Comparison of ENCODE assay signal across 27 cellular contexts in the genomic region with DNA sequence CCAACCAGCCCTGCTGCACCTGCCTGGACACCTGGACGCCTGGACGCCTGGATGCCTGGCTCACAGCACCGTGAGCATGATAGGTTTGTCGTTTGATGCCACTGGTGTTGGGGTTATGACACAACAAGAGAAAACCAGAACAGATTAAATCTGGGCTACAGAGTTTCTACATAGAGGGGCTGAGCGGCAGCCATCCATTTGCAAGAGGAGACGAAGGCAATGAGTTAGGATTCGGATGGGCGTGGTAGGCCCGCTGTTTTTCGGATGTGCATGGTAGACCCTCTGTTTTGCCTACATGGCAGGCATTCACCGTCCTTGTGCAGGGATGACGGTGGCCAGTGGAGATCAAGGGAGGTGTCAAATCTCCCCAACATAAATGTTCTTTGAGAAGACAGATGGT.
"Had no signal": no experiment of that assay in that cellular context is flagged by ENCODE, and none has a peak within 500 bp of the region (broad histone marks: within the 10 kb centered on the region; RNA-seq: fewer than 3 reads in every experiment).

No MANE protein-coding gene starts in this region.

- H3K36me3 Mint-ChIP-seq: stimulated activated effector memory CD8-positive, alpha-beta T cell treated with anti-CD3 and anti-CD28 coated beads, Interleukin-12 subunit alpha, Interleukin-12 subunit beta, amount 100 ng/mL, for 72 hours; type B pancreatic cell had no signal

- H3K4me3 ChIP-seq: stomach, suprapubic skin, testis, thoracic aorta, thyroid gland, tibial artery, tibial nerve, transverse colon, upper lobe of left lung, upper lobe of right lung, uterus had no signal

- H3K9me3 Mint-ChIP-seq: stimulated activated effector memory CD8-positive, alpha-beta T cell treated with anti-CD3 and anti-CD28 coated beads, Interleukin-12 subunit alpha, Interleukin-12 subunit beta, amount 100 ng/mL, for 72 hours; type B pancreatic cell had no signal

- H3K9me3 ChIP-seq: stomach, testis, thoracic aorta, thyroid gland, tibial nerve, transverse colon, upper lobe of left lung, upper lobe of right lung, uterus had no signal

- H3K4me1 Mint-ChIP-seq: stimulated activated effector memory CD8-positive, alpha-beta T cell treated with anti-CD3 and anti-CD28 coated beads, Interleukin-12 subunit alpha, Interleukin-12 subunit beta, amount 100 ng/mL, for 72 hours; stimulated activated memory B cell treated with anti-CD40 and anti-IgM and Interleukin-4, amounts not matched to agents 10 μg/mL and 1 μg/mL and 100 μg/mL, for 72 hours; stimulated activated naive B cell treated with anti-CD40 and anti-IgM and Interleukin-4, amounts not matched to agents 10 μg/mL and 1 μg/mL and 100 μg/mL, for 72 hours; stimulated activated naive CD8-positive, alpha-beta T cell treated with anti-CD3 and anti-CD28 coated beads, Interleukin-15, amount 100 ng/mL, for 72 hours had no signal

- ATAC-seq: stimulated activated effector memory CD8-positive, alpha-beta T cell treated with anti-CD3 and anti-CD28 coated beads, Interleukin-12 subunit alpha, Interleukin-12 subunit beta, amount 100 ng/mL, for 72 hours; stimulated activated memory B cell treated with anti-CD40 and anti-IgM and Interleukin-4, amounts not matched to agents 10 μg/mL and 1 μg/mL and 100 μg/mL, for 72 hours; stimulated activated naive B cell treated with anti-CD40 and anti-IgM and Interleukin-4, amounts not matched to agents 10 μg/mL and 1 μg/mL and 100 μg/mL, for 72 hours; stimulated activated naive CD8-positive, alpha-beta T cell treated with anti-CD3 and anti-CD28 coated beads, Interleukin-15, amount 100 ng/mL, for 72 hours; stimulated activated naive CD8-positive, alpha-beta T cell treated with anti-CD3 and anti-CD28 coated beads, Interleukin-15, Interleukin-2, amounts not matched to agents 100 U/mL and 50 U/mL, for 24 hours had no signal

- H3K4me3 Mint-ChIP-seq: stimulated activated effector memory CD8-positive, alpha-beta T cell treated with anti-CD3 and anti-CD28 coated beads, Interleukin-12 subunit alpha, Interleukin-12 subunit beta, amount 100 ng/mL, for 72 hours; stimulated activated memory B cell treated with anti-CD40 and anti-IgM and Interleukin-4, amounts not matched to agents 10 μg/mL and 1 μg/mL and 100 μg/mL, for 72 hours; stimulated activated naive B cell treated with anti-CD40 and anti-IgM and Interleukin-4, amounts not matched to agents 10 μg/mL and 1 μg/mL and 100 μg/mL, for 72 hours; stimulated activated naive CD8-positive, alpha-beta T cell treated with anti-CD3 and anti-CD28 coated beads, Interleukin-15, amount 100 ng/mL, for 72 hours; stimulated activated naive CD8-positive, alpha-beta T cell treated with anti-CD3 and anti-CD28 coated beads, Interleukin-15, Interleukin-2, amounts not matched to agents 100 ng/mL and 50 ng/mL, for 24 hours; type B pancreatic cell had no signal

- H3K27ac Mint-ChIP-seq: stimulated activated effector memory CD8-positive, alpha-beta T cell treated with anti-CD3 and anti-CD28 coated beads, Interleukin-12 subunit alpha, Interleukin-12 subunit beta, amount 100 ng/mL, for 72 hours; stimulated activated memory B cell treated with anti-CD40 and anti-IgM and Interleukin-4, amounts not matched to agents 10 μg/mL and 1 μg/mL and 100 μg/mL, for 72 hours; stimulated activated naive B cell treated with anti-CD40 and anti-IgM and Interleukin-4, amounts not matched to agents 10 μg/mL and 1 μg/mL and 100 μg/mL, for 72 hours; stimulated activated naive CD8-positive, alpha-beta T cell treated with anti-CD3 and anti-CD28 coated beads, Interleukin-15, amount 100 ng/mL, for 72 hours; stimulated activated naive CD8-positive, alpha-beta T cell treated with anti-CD3 and anti-CD28 coated beads, Interleukin-15, Interleukin-2, amounts not matched to agents 100 ng/mL and 50 ng/mL, for 24 hours; type B pancreatic cell had no signal

- H3K27me3 ChIP-seq: stomach, suprapubic skin, testis, thyroid gland, tibial artery, tibial nerve, transverse colon, upper lobe of left lung, upper lobe of right lung, uterus had no signal

- H3K4me1 ChIP-seq: stomach, suprapubic skin, testis, thyroid gland, tibial artery, tibial nerve, transverse colon, upper lobe of left lung, upper lobe of right lung, uterus had no signal

- H3K36me3 ChIP-seq: stomach, suprapubic skin, thoracic aorta, thyroid gland, tibial artery, transverse colon, upper lobe of left lung, upper lobe of right lung, uterus had no signal

- DNase-seq: stimulated activated CD4-positive, alpha-beta T cell treated with anti-CD3 and anti-CD28 coated beads, Interleukin-2, amount 100 ng/mL, for 48 hours; stimulated activated CD4-positive, alpha-beta T cell treated with anti-CD3 and anti-CD28 coated beads, Interleukin-4, amount 100 ng/mL, for 1 hour; stimulated activated CD4-positive, alpha-beta T cell treated with anti-CD3 and anti-CD28 coated beads, Interleukin-4, amount 100 ng/mL, for 24 hours; stimulated activated CD4-positive, alpha-beta T cell treated with anti-CD3 and anti-CD28 coated beads, Interleukin-4, amount 100 ng/mL, for 4 hours; stimulated activated CD8-positive, alpha-beta memory T cell treated with anti-CD3 and anti-CD28 coated beads, Interleukin-4, amount 100 ng/mL, for 48 hours; stimulated activated naive B cell treated with anti-CD40 and anti-IgM and Interleukin-4, amounts not matched to agents 10 μg/mL and 1 μg/mL and 100 μg/mL, for 72 hours; stimulated activated naive CD4-positive, alpha-beta T cell; stimulated activated naive CD4-positive, alpha-beta T cell treated with Interleukin-2 at 50 U/mL for 16 hours; stimulated activated naive CD8-positive, alpha-beta T cell treated with anti-CD3 and anti-CD28 coated beads, Interleukin-15, amount 100 ng/mL, for 72 hours; stimulated activated naive CD8-positive, alpha-beta T cell treated with anti-CD3 and anti-CD28 coated beads, Interleukin-15, Interleukin-2, amounts not matched to agents 100 U/mL and 50 U/mL, for 24 hours; stomach; substantia nigra; testis; thyroid gland; tibial artery; transverse colon; trophoblast cell; upper lobe of right lung; uterus had no signal

- H3K27ac ChIP-seq: stomach, suprapubic skin, testis, thoracic aorta, thyroid gland, tibial artery, tibial nerve, transverse colon, upper lobe of left lung, upper lobe of right lung, uterus had no signal
